In the genomic region with DNA sequence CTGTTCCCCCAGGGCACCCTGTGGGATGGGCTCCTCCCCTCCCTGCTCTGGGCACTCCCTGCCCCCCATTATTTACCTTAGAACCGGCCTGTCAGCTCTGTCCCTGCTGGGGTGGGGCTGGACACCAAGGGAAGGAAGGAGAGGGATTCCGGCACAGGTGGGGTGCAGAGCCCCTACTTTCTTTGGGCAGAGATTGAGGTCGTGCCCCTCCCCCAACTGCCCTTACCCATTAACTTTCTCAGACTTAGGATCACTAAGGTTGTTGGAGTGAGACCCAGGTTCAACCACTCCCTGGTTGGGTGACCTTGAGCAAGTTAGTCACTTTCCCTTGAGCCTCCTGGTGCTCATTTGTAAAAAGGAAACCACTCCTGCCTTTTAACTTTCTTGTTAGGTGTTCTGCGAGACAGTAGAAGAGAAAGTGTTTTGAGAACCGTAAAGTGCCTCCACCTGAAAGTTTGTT, we compare ENCODE assay signal across 10 cellular contexts. TPM values are rescaled to one million over a fixed set of nuclear protein-coding genes. Genes with fewer than 3 reads are reported as not detected.
DNase-seq lines count a peak whose midpoint lies in the region; ATAC-seq and TF ChIP-seq lines count a peak whose summit lies in the region.
"Had no signal": no experiment of that assay in that cellular context is flagged by ENCODE, and none has a peak within 500 bp of the region (broad histone marks: within the 10 kb centered on the region; RNA-seq: fewer than 3 reads in every experiment).

No MANE protein-coding gene starts in this region.

- no peaks in the 10 kb centered on the region for H3K9me3 ChIP-seq in HUES64 (ENCODE audit: insufficient read depth, low read depth, low read length)
- no peaks in the 10 kb centered on the region for H3K9me3 ChIP-seq in stomach
- H3K9me3 ChIP-seq: gastrocnemius medialis had no signal

- peak overlapping the region; percentile 22 for H3K27ac Mint-ChIP-seq in activated naive CD8-positive, alpha-beta T cell treated with anti-CD3 and anti-CD28 coated beads for 36 hours
- H3K27ac Mint-ChIP-seq: stimulated activated memory B cell treated with anti-CD40 and anti-IgM and Interleukin-4, amounts not matched to agents 10 μg/mL and 1 μg/mL and 100 μg/mL, for 72 hours had no signal

- peak in 1 of 4 donors; percentile 6 for TF ChIP-seq POLR2A in stomach (IDR thresholded peaks at IDR 0.05)

- H3K9ac ChIP-seq in HUES64 (ENCODE audit: low read depth, low read length): peak overlapping the region; percentile 77

- TF ChIP-seq CTCF in stomach (IDR thresholded peaks at IDR 0.05): no peak

- H3K4me3 ChIP-seq in HUES64 (ENCODE audit: low read length) (peak overlapping the region; percentile 37), stomach (peak overlapping the region in 1 of 4 donors; percentile 5)
- H3K4me3 ChIP-seq: gastrocnemius medialis had no signal

- H3K27ac ChIP-seq in HUES64 (ENCODE audit: low read depth, low read length) (peak overlapping the region; percentile 97), layer of hippocampus (ENCODE audit: low read depth, low read length) (peak overlapping the region; percentile 65), stomach (peak overlapping the region; percentile 91 to 97 (median 93))
- H3K27ac ChIP-seq: gastrocnemius medialis had no signal

- no peak for TF ChIP-seq EP300 in stomach (IDR thresholded peaks at IDR 0.05)

- H3K27me3 Mint-ChIP-seq in activated naive CD8-positive, alpha-beta T cell treated with anti-CD3 and anti-CD28 coated beads for 36 hours: peaks cover 1% of the 10 kb centered on the region
- H3K27me3 Mint-ChIP-seq: stimulated activated memory B cell treated with anti-CD40 and anti-IgM and Interleukin-4, amounts not matched to agents 10 μg/mL and 1 μg/mL and 100 μg/mL, for 72 hours had no signal

- no peak for DNase-seq in activated naive CD8-positive, alpha-beta T cell treated with anti-CD3 and anti-CD28 coated beads for 36 hours
- DNase-seq in stomach (peak; percentile 90), Right ventricle myocardium inferior (ENCODE audit: missing footprints) (no peak), GOT3 (lab: John Stamatoyannopoulos, UW) (no peak)
- DNase-seq: gastrocnemius medialis, NCI-H2171 treated with DMSO at 0.1 percent for 48 hours had no signal

- intact Hi-C loops in stomach (cut with DNase I; ENCODE audit: low total_unique reads): no loop called here
- intact Hi-C loops in Right ventricle myocardium inferior (cut with DNase I): no loop called here

- ATAC-seq in HG03045 (IDR thresholded peaks at IDR 0.05; ENCODE audit: unreplicated experiment) (no peak), Right ventricle myocardium inferior (no peak)
- ATAC-seq: gastrocnemius medialis; stimulated activated memory B cell treated with anti-CD40 and anti-IgM and Interleukin-4, amounts not matched to agents 10 μg/mL and 1 μg/mL and 100 μg/mL, for 72 hours had no signal

- peaks cover 21% of the 10 kb centered on the region for H3K4me1 Mint-ChIP-seq in activated naive CD8-positive, alpha-beta T cell treated with anti-CD3 and anti-CD28 coated beads for 36 hours

- H3K4me1 ChIP-seq in HUES64 (ENCODE audit: insufficient read depth, low read length) (peaks cover 59% of the 10 kb centered on the region), stomach (peaks cover 82 to 99% (median 90%) of the 10 kb centered on the region in 4 donors)

- H3K36me3 Mint-ChIP-seq in activated naive CD8-positive, alpha-beta T cell treated with anti-CD3 and anti-CD28 coated beads for 36 hours: no peaks in the 10 kb centered on the region
- H3K36me3 Mint-ChIP-seq: stimulated activated memory B cell treated with anti-CD40 and anti-IgM and Interleukin-4, amounts not matched to agents 10 μg/mL and 1 μg/mL and 100 μg/mL, for 72 hours had no signal

- WGBS in HUES64: 23% methylated on average over 5 of the region's 5 CpGs
- 21 to 42% (median 28%) methylated on average over 5 of the region's 5 CpGs for WGBS in stomach, 5 donors

- H3K36me3 ChIP-seq in HUES64 (ENCODE audit: insufficient read depth, low read length) (no peaks in the 10 kb centered on the region), stomach (peaks cover 0 to 10% (median 4%) of the 10 kb centered on the region in 4 donors)
- H3K36me3 ChIP-seq: gastrocnemius medialis had no signal

- H3K9me3 Mint-ChIP-seq in activated naive CD8-positive, alpha-beta T cell treated with anti-CD3 and anti-CD28 coated beads for 36 hours: no peaks in the 10 kb centered on the region
- H3K9me3 Mint-ChIP-seq: stimulated activated memory B cell treated with anti-CD40 and anti-IgM and Interleukin-4, amounts not matched to agents 10 μg/mL and 1 μg/mL and 100 μg/mL, for 72 hours had no signal

- no peak overlapping the region for H3K4me3 Mint-ChIP-seq in activated naive CD8-positive, alpha-beta T cell treated with anti-CD3 and anti-CD28 coated beads for 36 hours
- H3K4me3 Mint-ChIP-seq: stimulated activated memory B cell treated with anti-CD40 and anti-IgM and Interleukin-4, amounts not matched to agents 10 μg/mL and 1 μg/mL and 100 μg/mL, for 72 hours had no signal

- H3K27me3 ChIP-seq in HUES64 (ENCODE audit: insufficient read depth, low read length): no peaks in the 10 kb centered on the region
- H3K27me3 ChIP-seq in layer of hippocampus (ENCODE audit: control insufficient read depth, insufficient read depth, low read length): no peaks in the 10 kb centered on the region
- H3K27me3 ChIP-seq in stomach: no peaks in the 10 kb centered on the region
- H3K27me3 ChIP-seq: gastrocnemius medialis had no signal

RNA-seq across cellular contexts. Expression of a gene that starts 57.0 kb away (rescaled TPM):
- polyA plus RNA-seq in HUES64 (2013, experiment 1 of 2): 0.05 TPM
- polyA plus RNA-seq in HUES64 (2013, experiment 2 of 2): not detected
- not detected for total RNA-seq in activated naive CD8-positive, alpha-beta T cell treated with anti-CD3 and anti-CD28 coated beads for 36 hours
- 10 to 100 TPM; 12.3 to 38.5 (median 22.8) TPM for total RNA-seq in stomach
- 10 to 100 TPM in 1 of 3 donors, 1 to 10 TPM in 2; 5.5 to 11.6 (median 6.0) TPM for polyA plus RNA-seq in stomach
- total RNA-seq in Right ventricle myocardium inferior: 24.7 TPM

RNA-seq across cellular contexts. Expression of a gene that starts 57.6 kb away (rescaled TPM):
- 132 TPM for polyA plus RNA-seq in HUES64 (2013, experiment 1 of 2)
- polyA plus RNA-seq in HUES64 (2013, experiment 2 of 2): 122 TPM
- 100 to 1,000 TPM; 250 to 267 TPM for total RNA-seq in activated naive CD8-positive, alpha-beta T cell treated with anti-CD3 and anti-CD28 coated beads for 36 hours
- total RNA-seq in stomach (10 to 100 TPM; 26.9 to 99.1 (median 64.4) TPM), Right ventricle myocardium inferior (29.8 TPM)
- polyA plus RNA-seq in stomach: 10 to 100 TPM; 44.5 to 53.0 (median 47.8) TPM

RNA-seq across cellular contexts. Expression of a gene that starts 57.9 kb away (rescaled TPM):
- 26.0 TPM for polyA plus RNA-seq in HUES64 (2013, experiment 1 of 2)
- 24.2 TPM for polyA plus RNA-seq in HUES64 (2013, experiment 2 of 2)
- 10 to 100 TPM; 24.6 to 28.5 TPM for total RNA-seq in activated naive CD8-positive, alpha-beta T cell treated with anti-CD3 and anti-CD28 coated beads for 36 hours
- total RNA-seq in stomach (100 to 1,000 TPM in 1 of 5 donors, 10 to 100 TPM in 3, 1 to 10 TPM in 1; 2.9 to 253 (median 40.6) TPM), Right ventricle myocardium inferior (11.7 TPM)
- 1 to 10 TPM; 5.7 to 9.3 (median 6.7) TPM for polyA plus RNA-seq in stomach

Comparison
In these comparisons a context has a peak if more than half of its experiments do, and no peak if none do; other contexts are left out.
1. RNA of a gene that starts 57.0 kb away (total RNA-seq): 24.7 TPM in Right ventricle myocardium inferior (single experiment) and 12.3 to 38.5 TPM in stomach; not detected in activated naive CD8-positive, alpha-beta T cell treated with anti-CD3 and anti-CD28 coated beads for 36 hours; every median in the first group is over 10 times any median in the second.
2. Peak in every context shown above with its lines, with median percentiles within 50 percentile points of each other: H3K27ac ChIP-seq.